In genomic region chr11:6076443-6076842, GRCh38 we compare ENCODE assay signal across 13 cellular contexts. TPM values are rescaled to one million over a fixed set of nuclear protein-coding genes. Genes with fewer than 3 reads are reported as not detected.
"Had no signal": no experiment of that assay in that cellular context is flagged by ENCODE, and none has a peak within 500 bp of the region (broad histone marks: within the 10 kb centered on the region; RNA-seq: fewer than 3 reads in every experiment).

No MANE protein-coding gene starts in this region.

RNA-seq across cellular contexts. Expression of gene OR56B4, which starts 31.0 kb away (rescaled TPM):
- total RNA-seq: activated B cell treated with CpG ODN at 0.5 μM for 24 hours; activated CD4-positive, alpha-beta memory T cell treated with anti-CD3 and anti-CD28 coated beads for 36 hours; activated CD4-positive, alpha-beta memory T cell treated with anti-CD3 and anti-CD28 coated beads, Interleukin-2, amount 10 ng/mL, durations not matched to agents 7 days and 5 days; activated CD4-positive, alpha-beta T cell treated with anti-CD3 and anti-CD28 coated beads for 36 hours; activated CD4-positive, alpha-beta T cell treated with anti-CD3 and anti-CD28 coated beads, Interleukin-2, amount 10 ng/mL, durations not matched to agents 24 days and 14 days; activated CD4-positive, alpha-beta T cell treated with anti-CD3 and anti-CD28 coated beads, Interleukin-2, amount 10 ng/mL, durations not matched to agents 7 days and 5 days; activated CD8-positive, alpha-beta memory T cell treated with anti-CD3 and anti-CD28 coated beads for 36 hours; activated CD8-positive, alpha-beta memory T cell treated with anti-CD3 and anti-CD28 coated beads, Interleukin-2, amount 10 ng/mL, durations not matched to agents 7 days and 5 days; activated CD8-positive, alpha-beta T cell treated with anti-CD3 and anti-CD28 coated beads for 36 hours; activated CD8-positive, alpha-beta T cell treated with anti-CD3 and anti-CD28 coated beads, Interleukin-2, amount 10 ng/mL, durations not matched to agents 7 days and 5 days; T-helper 17 cell; T-helper 2 cell treated with Interferon-gamma antibody and Interleukin-4, amounts not matched to agents 100 ng/mL and 5 ng/mL, for 36 hours; WTC11 had no signal

RNA-seq across cellular contexts. Expression of gene OR56A1, which starts 45.9 kb away (rescaled TPM):
- total RNA-seq: activated B cell treated with CpG ODN at 0.5 μM for 24 hours; activated CD4-positive, alpha-beta memory T cell treated with anti-CD3 and anti-CD28 coated beads for 36 hours; activated CD4-positive, alpha-beta memory T cell treated with anti-CD3 and anti-CD28 coated beads, Interleukin-2, amount 10 ng/mL, durations not matched to agents 7 days and 5 days; activated CD4-positive, alpha-beta T cell treated with anti-CD3 and anti-CD28 coated beads for 36 hours; activated CD4-positive, alpha-beta T cell treated with anti-CD3 and anti-CD28 coated beads, Interleukin-2, amount 10 ng/mL, durations not matched to agents 24 days and 14 days; activated CD4-positive, alpha-beta T cell treated with anti-CD3 and anti-CD28 coated beads, Interleukin-2, amount 10 ng/mL, durations not matched to agents 7 days and 5 days; activated CD8-positive, alpha-beta memory T cell treated with anti-CD3 and anti-CD28 coated beads for 36 hours; activated CD8-positive, alpha-beta memory T cell treated with anti-CD3 and anti-CD28 coated beads, Interleukin-2, amount 10 ng/mL, durations not matched to agents 7 days and 5 days; activated CD8-positive, alpha-beta T cell treated with anti-CD3 and anti-CD28 coated beads for 36 hours; activated CD8-positive, alpha-beta T cell treated with anti-CD3 and anti-CD28 coated beads, Interleukin-2, amount 10 ng/mL, durations not matched to agents 7 days and 5 days; T-helper 17 cell; T-helper 2 cell treated with Interferon-gamma antibody and Interleukin-4, amounts not matched to agents 100 ng/mL and 5 ng/mL, for 36 hours had no signal
